Comparison of ENCODE assay signal across 1 cellular context in genomic region chr5:83401122-83401620, GRCh38.
TF ChIP-seq lines count a peak whose summit lies in the region.

No MANE protein-coding gene starts in this region.

TF ChIP-seq in GM12878, 131 proteins besides CTCF, POLR2A, EP300 and RAD21 (continued from another document):
- TF ChIP-seq E4F1 (IDR thresholded peaks at IDR 0.05; ENCODE audit: borderline replicate concordance, partially characterized antibody) (no peak), NKRF (conservative IDR thresholded peaks at IDR 0.05) (no peak), ATF7 (IDR thresholded peaks at IDR 0.05; ENCODE audit: low read depth) (no peak), TAF1 (IDR thresholded peaks at IDR 0.05; ENCODE audit: borderline replicate concordance, low read depth, low read length) (no peak), SPI1 (IDR thresholded peaks at IDR 0.05; ENCODE audit: borderline replicate concordance, insufficient read depth, low read depth, low read length) (no peak), ZNF622 (IDR thresholded peaks at IDR 0.05) (no peak), MEF2B (IDR thresholded peaks at IDR 0.05; ENCODE audit: partially characterized antibody, poor library complexity, severe bottlenecking) (no peak), RBBP5 (conservative IDR thresholded peaks at IDR 0.05) (no peak), TCF12 (IDR thresholded peaks at IDR 0.05; ENCODE audit: low read depth, low read length) (no peak), ZBTB4 (CRISPR knock-in tag; IDR thresholded peaks at IDR 0.05) (no peak), MYB (IDR thresholded peaks at IDR 0.05; ENCODE audit: borderline replicate concordance, low read depth, low read length) (no peak), CEBPB (IDR thresholded peaks at IDR 0.05; ENCODE audit: borderline replicate concordance in 1 of 2, low read depth in 2 of 2, low read length in 2 of 2) (no peak), ATF2 (IDR thresholded peaks at IDR 0.05; ENCODE audit: low read length) (peak; percentile 54), NBN (IDR thresholded peaks at IDR 0.05) (no peak), RUNX3 (IDR thresholded peaks at IDR 0.05; ENCODE audit: low read length) (peak; percentile 40), WRNIP1 (IDR thresholded peaks at IDR 0.05; ENCODE audit: borderline replicate concordance, low read depth, low read length) (no peak), CREM (IDR thresholded peaks at IDR 0.05; ENCODE audit: low read depth) (no peak), NFYA (IDR thresholded peaks at IDR 0.05; ENCODE audit: borderline replicate concordance, low read depth, low read length) (no peak), NFIC (IDR thresholded peaks at IDR 0.05; ENCODE audit: low read depth, low read length) (peak; percentile 63; the same call in 1 of the 2 replicates), NRF1 (conservative IDR thresholded peaks at IDR 0.05; ENCODE audit: low read depth, low read length) (no peak), SMAD5 (IDR thresholded peaks at IDR 0.05; ENCODE audit: low read depth) (no peak), BACH1 (IDR thresholded peaks at IDR 0.05; ENCODE audit: borderline replicate concordance) (no peak), RELA (IDR thresholded peaks at IDR 0.05; ENCODE audit: borderline replicate concordance, partially characterized antibody) (no peak), PBX3 (IDR thresholded peaks at IDR 0.05; ENCODE audit: insufficient replicate concordance, low read depth, low read length) (no peak)
- TF ChIP-seq, protein P1, sequence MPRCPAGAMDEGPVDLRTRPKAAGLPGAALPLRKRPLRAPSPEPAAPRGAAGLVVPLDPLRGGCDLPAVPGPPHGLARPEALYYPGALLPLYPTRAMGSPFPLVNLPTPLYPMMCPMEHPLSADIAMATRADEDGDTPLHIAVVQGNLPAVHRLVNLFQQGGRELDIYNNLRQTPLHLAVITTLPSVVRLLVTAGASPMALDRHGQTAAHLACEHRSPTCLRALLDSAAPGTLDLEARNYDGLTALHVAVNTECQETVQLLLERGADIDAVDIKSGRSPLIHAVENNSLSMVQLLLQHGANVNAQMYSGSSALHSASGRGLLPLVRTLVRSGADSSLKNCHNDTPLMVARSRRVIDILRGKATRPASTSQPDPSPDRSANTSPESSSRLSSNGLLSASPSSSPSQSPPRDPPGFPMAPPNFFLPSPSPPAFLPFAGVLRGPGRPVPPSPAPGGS (IDR thresholded peaks at IDR 0.05; ENCODE audit: borderline replicate concordance, insufficient read depth, low read depth, low read length, poor library complexity, severe bottlenecking) = peak; percentile 26
- TF ChIP-seq, protein P2, sequence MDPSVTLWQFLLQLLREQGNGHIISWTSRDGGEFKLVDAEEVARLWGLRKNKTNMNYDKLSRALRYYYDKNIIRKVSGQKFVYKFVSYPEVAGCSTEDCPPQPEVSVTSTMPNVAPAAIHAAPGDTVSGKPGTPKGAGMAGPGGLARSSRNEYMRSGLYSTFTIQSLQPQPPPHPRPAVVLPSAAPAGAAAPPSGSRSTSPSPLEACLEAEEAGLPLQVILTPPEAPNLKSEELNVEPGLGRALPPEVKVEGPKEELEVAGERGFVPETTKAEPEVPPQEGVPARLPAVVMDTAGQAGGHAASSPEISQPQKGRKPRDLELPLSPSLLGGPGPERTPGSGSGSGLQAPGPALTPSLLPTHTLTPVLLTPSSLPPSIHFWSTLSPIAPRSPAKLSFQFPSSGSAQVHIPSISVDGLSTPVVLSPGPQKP (IDR thresholded peaks at IDR 0.05; ENCODE audit: low read depth, low read length) = no peak
